Comparison of ENCODE assay signal across 9 cellular contexts in the genomic region with DNA sequence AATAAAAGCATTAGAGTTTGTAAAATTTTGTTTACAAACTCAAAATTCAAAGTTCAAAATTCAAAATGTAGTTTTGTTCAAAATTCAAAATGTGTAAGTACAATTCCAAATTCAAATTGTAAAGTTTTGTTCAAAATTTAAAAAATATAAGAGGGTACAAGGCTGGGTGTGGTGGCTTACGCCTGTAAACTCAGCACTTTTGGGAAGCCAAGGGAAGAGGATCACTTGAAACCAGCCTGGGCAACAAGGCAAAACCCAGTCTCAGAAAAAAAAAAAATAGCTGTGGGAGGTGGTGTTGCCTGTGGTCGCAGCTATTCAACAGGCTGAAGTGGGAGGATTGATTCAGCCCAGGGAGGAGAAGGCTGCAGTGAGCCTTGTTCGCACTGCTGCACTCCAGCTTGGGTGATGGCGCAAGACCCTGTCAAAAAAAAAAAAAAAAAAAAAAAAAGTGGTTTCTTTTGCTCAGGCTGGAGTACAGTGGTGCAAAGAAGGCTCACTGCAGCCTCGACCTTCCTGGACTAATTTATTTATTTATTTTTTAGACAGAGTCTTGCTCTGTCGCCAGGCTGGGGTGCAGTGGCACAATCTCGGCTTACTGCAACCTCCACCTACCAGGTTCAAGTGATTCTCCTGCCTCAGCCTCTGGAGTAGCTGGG. TPM values are rescaled to one million over a fixed set of nuclear protein-coding genes. Genes with fewer than 3 reads are reported as not detected.
DNase-seq lines count a peak whose midpoint lies in the region; ATAC-seq and TF ChIP-seq lines count a peak whose summit lies in the region.
"Had no signal": no experiment of that assay in that cellular context is flagged by ENCODE, and none has a peak within 500 bp of the region (broad histone marks: within the 10 kb centered on the region; RNA-seq: fewer than 3 reads in every experiment).

No MANE protein-coding gene starts in this region.

- intact Hi-C loops in left ventricle myocardium superior (cut with micrococcal nuclease), result no loop called here

- H3K9me3 ChIP-seq in DND-41 (ENCODE audit: insufficient read depth, low read length, severe bottlenecking), result no peaks in the 10 kb centered on the region

- no peak overlapping the region for H3K27ac ChIP-seq in DND-41 (ENCODE audit: low read length)

- no peaks in the 10 kb centered on the region for H3K79me2 ChIP-seq in DND-41 (ENCODE audit: insufficient read depth, low read length)

- no peak overlapping the region for H3K4me3 ChIP-seq in DND-41 (ENCODE audit: low read depth in 1 of 2, low read length in 2 of 2)

- H4K20me1 ChIP-seq in DND-41 (ENCODE audit: insufficient read depth, low read length), result no peaks in the 10 kb centered on the region

- TF ChIP-seq CTCF in DND-41 (IDR thresholded peaks at IDR 0.05; ENCODE audit: borderline replicate concordance, extremely low read depth, low read length, poor library complexity, severe bottlenecking), result no peak

- peak; percentile 47 for DNase-seq in DND-41
- peak; percentile 51 for DNase-seq in NCI-H2171 (lab: John Stamatoyannopoulos, UW)
- DNase-seq in left ventricle myocardium superior, result no peak
- DNase-seq in HuH-7.5 (ENCODE audit: low spot score), result no peak
- DNase-seq: NCI-H446 treated with DMSO at 0.1 percent for 48 hours had no signal

- H3K9ac ChIP-seq in DND-41 (ENCODE audit: low read depth, low read length), result no peak overlapping the region

- H3K27me3 ChIP-seq in DND-41 (ENCODE audit: insufficient read depth, low read length, poor library complexity), result peaks cover 4% of the 10 kb centered on the region

- no peak overlapping the region for H2AFZ ChIP-seq in DND-41 (ENCODE audit: low read depth, low read length)

- H3K36me3 ChIP-seq in DND-41 (ENCODE audit: insufficient read depth, low read length), result no peaks in the 10 kb centered on the region

- no peak overlapping the region for H3K4me2 ChIP-seq in DND-41 (ENCODE audit: insufficient read depth, low read length)

- H3K4me1 ChIP-seq in DND-41 (ENCODE audit: insufficient read depth, low read length), result peaks cover 7% of the 10 kb centered on the region

- ATAC-seq in DND-41 (ENCODE audit: insufficient read depth, low read depth), result peak; percentile 70
- peak; percentile 18 for ATAC-seq in left ventricle myocardium superior
- no peak for ATAC-seq in HG02852 (IDR thresholded peaks at IDR 0.05; ENCODE audit: unreplicated experiment)
- ATAC-seq in HG03159 (IDR thresholded peaks at IDR 0.05; ENCODE audit: unreplicated experiment), result no peak

RNA-seq across cellular contexts. Expression of a gene that starts 5.4 kb away (rescaled TPM):
- 3.3 TPM for total RNA-seq in left ventricle myocardium superior

RNA-seq across cellular contexts. Expression of a gene that starts 9.8 kb away (rescaled TPM):
- 17.1 TPM for total RNA-seq in left ventricle myocardium superior

RNA-seq across cellular contexts. Expression of a gene that starts 20.2 kb away (rescaled TPM):
- total RNA-seq in left ventricle myocardium superior, result 5.8 TPM

RNA-seq across cellular contexts. Expression of a gene that starts 28.5 kb away (rescaled TPM):
- total RNA-seq in left ventricle myocardium superior, result not detected
- total RNA-seq: activated CD8-positive, alpha-beta memory T cell treated with anti-CD3 and anti-CD28 coated beads for 36 hours; temporal lobe had no signal

RNA-seq across cellular contexts. Expression of a gene that starts 38.6 kb away (rescaled TPM):
- 39.6 TPM for total RNA-seq in left ventricle myocardium superior
- total RNA-seq: activated CD8-positive, alpha-beta memory T cell treated with anti-CD3 and anti-CD28 coated beads for 36 hours had no signal

Comparison
In these comparisons a context has a peak if more than half of its experiments do, and no peak if none do; other contexts are left out.
1. ATAC-seq: peak in DND-41 (single experiment) and left ventricle myocardium superior (single experiment); none in HG02852 (single experiment) and HG03159 (single experiment).
2. DNase-seq: peak in DND-41 (single experiment) and NCI-H2171 (single experiment); none in left ventricle myocardium superior (single experiment) and HuH-7.5 (single experiment).